ENCODE assay signal across 8 cellular contexts in the genomic region with DNA sequence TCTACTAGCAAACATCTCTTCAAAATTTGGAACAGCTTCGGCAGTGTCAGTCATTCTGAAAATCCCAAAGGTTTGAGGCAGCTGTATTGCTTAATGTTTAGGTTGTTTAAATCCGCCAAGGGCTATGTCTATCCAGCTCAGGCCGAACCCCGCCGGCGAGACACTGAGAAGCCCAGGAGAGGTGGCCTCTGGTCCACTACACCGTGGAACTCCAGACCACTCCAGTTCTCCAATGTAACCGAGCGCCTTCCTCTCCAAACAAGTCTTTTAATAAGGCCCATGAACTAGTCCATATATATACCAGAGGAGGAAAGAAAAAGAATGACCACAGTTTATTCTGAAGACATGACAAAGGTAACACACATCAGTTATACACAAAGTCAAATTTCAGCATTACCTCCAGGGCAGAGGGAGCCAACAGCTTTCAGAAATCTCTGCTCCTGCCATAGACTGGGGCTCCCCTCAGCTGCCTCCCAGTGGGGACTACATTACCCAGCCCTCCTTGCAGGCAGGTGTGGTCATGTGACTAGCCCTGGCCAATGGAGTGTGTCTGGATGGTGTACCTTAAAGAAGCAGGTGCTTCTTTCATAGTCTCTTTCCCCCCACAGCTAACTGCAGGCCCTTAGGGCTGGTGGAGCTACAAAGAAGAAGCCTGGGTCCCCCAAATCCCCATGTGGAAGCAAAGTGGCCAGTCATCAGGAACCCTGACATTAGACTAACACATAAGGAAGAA. TPM values are rescaled to one million over a fixed set of nuclear protein-coding genes. Genes with fewer than 3 reads are reported as not detected.
DNase-seq lines count a peak whose midpoint lies in the region; ATAC-seq, FAIRE-seq and TF ChIP-seq lines count a peak whose summit lies in the region.

A gene (minus strand): TSS at position 255 of the 733 bp plus-strand sequence. CDS start 201 bp downstream, at position 54.

- in situ Hi-C loops in transverse colon (cut with MboI; ENCODE audit: low pct_ligation_motif_present in 1 of 4, low pct_unique_long_range_greater_than_20kb in 1 of 4, low sequenced_read_pairs in 3 of 4) = no loop called here

- no peak within 1 kb of the TSS for H3K4me3 ChIP-seq in WERI-Rb-1 (ENCODE audit: low read depth, low read length)
- H3K4me3 ChIP-seq in transverse colon = no peak within 1 kb of the TSS
- no peak within 1 kb of the TSS for H3K4me3 ChIP-seq in coronary artery

- 79 to 96% methylated on average over 4 to 9 of the region's 9 CpGs for WGBS in transverse colon (ENCODE audit: low coverage in 1 of 2), 2 donors

- H3K9me3 ChIP-seq in WERI-Rb-1 (ENCODE audit: severe bottlenecking) (no peaks in the 10 kb centered on the region), transverse colon (no peaks in the 10 kb centered on the region)

- peaks cover 0 to 24% (median 5%) of the 10 kb centered on the region in 4 donors for H3K4me1 ChIP-seq in transverse colon

- H3K36me3 ChIP-seq in WERI-Rb-1 = no peaks in the 10 kb centered on the region
- H3K36me3 ChIP-seq in transverse colon = no peaks in the 10 kb centered on the region

- no peak for TF ChIP-seq EP300 in transverse colon (IDR thresholded peaks at IDR 0.05; ENCODE audit: low read depth)

- TF ChIP-seq POLR2A in GM12892 (IDR thresholded peaks at IDR 0.05; ENCODE audit: low read depth, low read length) = no peak
- TF ChIP-seq POLR2A in transverse colon (IDR thresholded peaks at IDR 0.05) = no peak

- intact Hi-C loops in head of caudate nucleus (cut with DNase I) (no loop called here), transverse colon (cut with DNase I; ENCODE audit: low total_unique reads) (no loop called here)

- no peaks in the 10 kb centered on the region for H3K27me3 ChIP-seq in WERI-Rb-1 (ENCODE audit: insufficient read depth, low read depth, severe bottlenecking)
- H3K27me3 ChIP-seq in transverse colon = no peaks in the 10 kb centered on the region

- DNase-seq in GM12892 (ENCODE audit: insufficient read length) (peak; percentile 61), WERI-Rb-1 (peak; percentile 62), head of caudate nucleus (peak in 36 of 42 donors; percentile 42 to 84 (median 66)), transverse colon (peak; percentile 52), D721Med (ENCODE audit: insufficient read length, low spot score) (no peak), coronary artery (ENCODE audit: low spot score) (no peak)

- ATAC-seq in GM19467 (IDR thresholded peaks at IDR 0.05; ENCODE audit: unreplicated experiment) (peak; percentile 78), HG03432 (IDR thresholded peaks at IDR 0.05; ENCODE audit: unreplicated experiment) (peak; percentile 59)

- peak; percentile 48 for FAIRE-seq in GM12892 (lab: Jason Lieb, UNC)
- FAIRE-seq in D721Med (lab: Jason Lieb, UNC) = no peak

- H3K27ac ChIP-seq in WERI-Rb-1 (no peak within 1 kb of the TSS), transverse colon (no peak within 1 kb of the TSS), coronary artery (no peak within 1 kb of the TSS)

- no peak for TF ChIP-seq CTCF in WERI-Rb-1 (IDR thresholded peaks at IDR 0.05; ENCODE audit: low read depth, low read length)
- no peak for TF ChIP-seq CTCF in transverse colon (IDR thresholded peaks at IDR 0.05)
- no peak for TF ChIP-seq CTCF in D721Med (IDR thresholded peaks at IDR 0.05; ENCODE audit: insufficient read depth, missing control alignments)
- no peak for TF ChIP-seq CTCF in coronary artery (IDR thresholded peaks at IDR 0.05)

RNA-seq across cellular contexts. Expression of the gene that starts here (rescaled TPM):
- polyA plus RNA-seq in GM12892 (2012; ENCODE audit: missing spikeins) = 0.23 TPM
- 1 to 10 TPM in 2 of 4 donors, under 1 TPM in 1, not detected in 1; 0.95 to 1.2 (median 1.2) TPM for total RNA-seq in transverse colon

Comparison
In these comparisons a context has a peak if more than half of its experiments do, and no peak if none do; other contexts are left out.
1. DNase-seq: peak in GM12892 (single experiment), WERI-Rb-1 (single experiment), head of caudate nucleus (36 of 42) and transverse colon (single experiment); none in D721Med (single experiment) and coronary artery (single experiment).